In genomic region chr11:66291303-66291705, GRCh38 we compare ENCODE assay signal across 12 cellular contexts. TPM values are rescaled to one million over a fixed set of nuclear protein-coding genes. Genes with fewer than 3 reads are reported as not detected.
DNase-seq lines count a peak whose midpoint lies in the region; ATAC-seq and TF ChIP-seq lines count a peak whose summit lies in the region.
"Had no signal": no experiment of that assay in that cellular context is flagged by ENCODE, and none has a peak within 500 bp of the region (broad histone marks: within the 10 kb centered on the region; RNA-seq: fewer than 3 reads in every experiment).

No MANE protein-coding gene starts in this region.

- no peaks in the 10 kb centered on the region for H4K20me1 ChIP-seq in MM.1S (ENCODE audit: insufficient read depth, low read length)

- DNase-seq in T-helper 1 cell (no peak), WTC11 (ENCODE audit: low spot score) (no peak), MM.1S (no peak)
- DNase-seq in stimulated activated naive B cell treated with anti-CD40 and anti-IgM and Interleukin-4, amounts not matched to agents 10 μg/mL and 1 μg/mL and 100 μg/mL, for 72 hours, result no peak
- no peak for DNase-seq in activated CD4-positive, CD25-positive, alpha-beta regulatory T cell treated with anti-CD3 and anti-CD28 coated beads, Interleukin-2, amount 50 U/mL, for 72 hours
- DNase-seq: activated naive CD4-positive, alpha-beta T cell treated with anti-CD3 and anti-CD28 coated beads for 36 hours; effector memory CD4-positive, alpha-beta T cell; NCI-H1436 treated with DMSO at 0.1 percent for 48 hours had no signal

- ATAC-seq in WTC11 (no peak), GM19324 (IDR thresholded peaks at IDR 0.05; ENCODE audit: low FRiP score, unreplicated experiment) (no peak)
- ATAC-seq in stimulated activated naive B cell treated with anti-CD40 and anti-IgM and Interleukin-4, amounts not matched to agents 10 μg/mL and 1 μg/mL and 100 μg/mL, for 72 hours (replicated peaks), result no peak

- peaks cover 26% of the 10 kb centered on the region for H3K27me3 Mint-ChIP-seq in T-helper 1 cell treated with Interleukin-12 subunit alpha and Interleukin-12 subunit beta and Interleukin-4 antibody, amounts not matched to agents 30 μg/mL and 1 μg/mL, for 36 hours (ENCODE audit: low read depth)
- H3K27me3 Mint-ChIP-seq in WTC11 (ENCODE audit: low read depth), result peaks cover 37% of the 10 kb centered on the region
- peaks cover 21 to 24% of the 10 kb centered on the region in 2 donors for H3K27me3 Mint-ChIP-seq in stimulated activated naive B cell treated with anti-CD40 and anti-IgM and Interleukin-4, amounts not matched to agents 10 μg/mL and 1 μg/mL and 100 μg/mL, for 72 hours

- POLR2A ChIA-PET in WTC11 (lab: Charles Lee), result interaction anchor here (0.7 to 1.4 kb wide), 2 partner anchors 10 to 21 kb away, joined by 3 to 4 read pairs; no protein-coding TSS in a partner anchor

- TF ChIP-seq CTCF in WTC11 (IDR thresholded peaks at IDR 0.05) (no peak), MM.1S (IDR thresholded peaks at IDR 0.05; ENCODE audit: low read length) (no peak)

- H3K4me3 Mint-ChIP-seq in T-helper 1 cell treated with Interleukin-12 subunit alpha and Interleukin-12 subunit beta and Interleukin-4 antibody, amounts not matched to agents 30 μg/mL and 1 μg/mL, for 36 hours, result peak overlapping the region; percentile 69
- H3K4me3 Mint-ChIP-seq in WTC11, result peak overlapping the region; percentile 96
- H3K4me3 Mint-ChIP-seq in stimulated activated naive B cell treated with anti-CD40 and anti-IgM and Interleukin-4, amounts not matched to agents 10 μg/mL and 1 μg/mL and 100 μg/mL, for 72 hours, result peak overlapping the region; percentile 36 to 52

- H3K4me3 ChIP-seq in MM.1S (ENCODE audit: low read length), result no peak overlapping the region

- H3K9ac ChIP-seq in MM.1S (ENCODE audit: low read length), result no peak overlapping the region

- peaks cover 2% of the 10 kb centered on the region for H3K27me3 ChIP-seq in layer of hippocampus (ENCODE audit: control insufficient read depth, insufficient read depth, low read length)
- peaks cover 44% of the 10 kb centered on the region for H3K27me3 ChIP-seq in MM.1S (replicated peaks; ENCODE audit: insufficient read depth, low read length)

- H2AFZ ChIP-seq in MM.1S (ENCODE audit: low read length), result no peak overlapping the region

- H3K9me3 ChIP-seq in MM.1S (replicated peaks; ENCODE audit: insufficient read depth, low read length), result no peaks in the 10 kb centered on the region

- H3K9me2 ChIP-seq in MM.1S (replicated peaks; ENCODE audit: insufficient read depth, low read length), result no peaks in the 10 kb centered on the region

- H3K36me3 ChIP-seq in MM.1S (replicated peaks; ENCODE audit: insufficient read depth, low read length), result no peaks in the 10 kb centered on the region

- peaks cover 24% of the 10 kb centered on the region for H3K4me1 Mint-ChIP-seq in T-helper 1 cell treated with Interleukin-12 subunit alpha and Interleukin-12 subunit beta and Interleukin-4 antibody, amounts not matched to agents 30 μg/mL and 1 μg/mL, for 36 hours (ENCODE audit: low read depth)
- H3K4me1 Mint-ChIP-seq in WTC11, result peaks cover 20% of the 10 kb centered on the region
- H3K4me1 Mint-ChIP-seq in stimulated activated naive B cell treated with anti-CD40 and anti-IgM and Interleukin-4, amounts not matched to agents 10 μg/mL and 1 μg/mL and 100 μg/mL, for 72 hours, result peaks cover 22 to 31% of the 10 kb centered on the region in 2 donors

- peaks cover 7% of the 10 kb centered on the region for H3F3A ChIP-seq in MM.1S (ENCODE audit: insufficient read depth, low read length)

- H3K4me1 ChIP-seq in MM.1S (ENCODE audit: low read length), result peaks cover 15% of the 10 kb centered on the region

- no peak overlapping the region for H3K27ac Mint-ChIP-seq in T-helper 1 cell treated with Interleukin-12 subunit alpha and Interleukin-12 subunit beta and Interleukin-4 antibody, amounts not matched to agents 30 μg/mL and 1 μg/mL, for 36 hours
- no peak overlapping the region for H3K27ac Mint-ChIP-seq in WTC11
- H3K27ac Mint-ChIP-seq in stimulated activated naive B cell treated with anti-CD40 and anti-IgM and Interleukin-4, amounts not matched to agents 10 μg/mL and 1 μg/mL and 100 μg/mL, for 72 hours, result no peak overlapping the region
- H3K27ac Mint-ChIP-seq: activated naive CD4-positive, alpha-beta T cell treated with anti-CD3 and anti-CD28 coated beads for 36 hours had no signal

- H3K4me2 ChIP-seq in MM.1S (ENCODE audit: low read depth, low read length), result no peak overlapping the region

- H3K79me2 ChIP-seq in MM.1S (ENCODE audit: low read length), result peaks cover 13% of the 10 kb centered on the region

- no peaks in the 10 kb centered on the region for H3K9me3 Mint-ChIP-seq in T-helper 1 cell treated with Interleukin-12 subunit alpha and Interleukin-12 subunit beta and Interleukin-4 antibody, amounts not matched to agents 30 μg/mL and 1 μg/mL, for 36 hours
- no peaks in the 10 kb centered on the region for H3K9me3 Mint-ChIP-seq in WTC11
- no peaks in the 10 kb centered on the region for H3K9me3 Mint-ChIP-seq in stimulated activated naive B cell treated with anti-CD40 and anti-IgM and Interleukin-4, amounts not matched to agents 10 μg/mL and 1 μg/mL and 100 μg/mL, for 72 hours
- H3K9me3 Mint-ChIP-seq: activated naive CD4-positive, alpha-beta T cell treated with anti-CD3 and anti-CD28 coated beads for 36 hours had no signal

- no peaks in the 10 kb centered on the region for H3K36me3 Mint-ChIP-seq in T-helper 1 cell treated with Interleukin-12 subunit alpha and Interleukin-12 subunit beta and Interleukin-4 antibody, amounts not matched to agents 30 μg/mL and 1 μg/mL, for 36 hours (ENCODE audit: low read depth)
- H3K36me3 Mint-ChIP-seq in WTC11, result no peaks in the 10 kb centered on the region
- H3K36me3 Mint-ChIP-seq in stimulated activated naive B cell treated with anti-CD40 and anti-IgM and Interleukin-4, amounts not matched to agents 10 μg/mL and 1 μg/mL and 100 μg/mL, for 72 hours, result peaks cover 4% of the 10 kb centered on the region in 2 donors

- H3K27ac ChIP-seq in layer of hippocampus (ENCODE audit: low read depth, low read length) (peak overlapping the region; percentile 100), MM.1S (ENCODE audit: low read length) (no peak overlapping the region)

- CTCF ChIA-PET in WTC11 (lab: Charles Lee), result interaction anchor here (0.6 to 1.8 kb wide), 5 partner anchors 9 to 731 kb away, joined by 3 to 17 read pairs (median 5); partner anchors contain the start of gene CD248

TF ChIP-seq in WTC11, 78 proteins besides CTCF, POLR2A, EP300 and RAD21:
- no peak for TF ChIP-seq TP53 (CRISPR knock-in tag; IDR thresholded peaks at IDR 0.05)
- TF ChIP-seq TEAD1 (CRISPR knock-in tag; IDR thresholded peaks at IDR 0.05), result no peak
- peak; percentile 76 for TF ChIP-seq GTF2I (CRISPR knock-in tag; conservative IDR thresholded peaks at IDR 0.05)
- 0 out of 2 replicates have a peak, but pooled peaks have one; percentile 23 for TF ChIP-seq ZNF423 (CRISPR knock-in tag; IDR thresholded peaks at IDR 0.05)
- TF ChIP-seq SMAD4 (CRISPR knock-in tag; IDR thresholded peaks at IDR 0.05), result no peak

RNA-seq across cellular contexts. Expression of gene TMEM151A, which starts 0.4 kb away (rescaled TPM):
- total RNA-seq in WTC11 (2021), result 2.2 to 2.3 TPM (median 2.3 TPM) in 3 replicates
- total RNA-seq: activated naive CD4-positive, alpha-beta T cell treated with anti-CD3 and anti-CD28 coated beads for 36 hours; OCI-LY7 had no signal

RNA-seq across cellular contexts. Expression of gene YIF1A, which starts 2.4 kb away (rescaled TPM):
- 86.0 to 86.9 TPM (median 86.4 TPM) in 3 replicates for total RNA-seq in WTC11 (2021)

RNA-seq across cellular contexts. Expression of gene CNIH2, which starts 13.3 kb away (rescaled TPM):
- total RNA-seq in WTC11 (2021), result 12.2 to 12.9 TPM (median 12.2 TPM) in 3 replicates

RNA-seq across cellular contexts. Expression of gene RAB1B, which starts 22.9 kb away (rescaled TPM):
- total RNA-seq in WTC11 (2021), result 125 to 134 TPM (median 130 TPM) in 3 replicates

RNA-seq across cellular contexts. Expression of gene CD248, which starts 25.5 kb away (rescaled TPM):
- total RNA-seq in WTC11 (2021), result 2.6 to 2.8 TPM (median 2.7 TPM) in 3 replicates

Comparison
In these comparisons a context has a peak if more than half of its experiments do, and no peak if none do; other contexts are left out.
1. H3K4me3 Mint-ChIP-seq: peak in every context shown above with its lines; median percentile 96 in WTC11; 69 in T-helper 1 cell treated with Interleukin-12 subunit alpha and Interleukin-12 subunit beta and Interleukin-4 antibody, amounts not matched to agents 30 μg/mL and 1 μg/mL, for 36 hours; 44 in stimulated activated naive B cell treated with anti-CD40 and anti-IgM and Interleukin-4, amounts not matched to agents 10 μg/mL and 1 μg/mL and 100 μg/mL, for 72 hours.